Comparison of ENCODE assay signal across 8 cellular contexts in the genomic region with DNA sequence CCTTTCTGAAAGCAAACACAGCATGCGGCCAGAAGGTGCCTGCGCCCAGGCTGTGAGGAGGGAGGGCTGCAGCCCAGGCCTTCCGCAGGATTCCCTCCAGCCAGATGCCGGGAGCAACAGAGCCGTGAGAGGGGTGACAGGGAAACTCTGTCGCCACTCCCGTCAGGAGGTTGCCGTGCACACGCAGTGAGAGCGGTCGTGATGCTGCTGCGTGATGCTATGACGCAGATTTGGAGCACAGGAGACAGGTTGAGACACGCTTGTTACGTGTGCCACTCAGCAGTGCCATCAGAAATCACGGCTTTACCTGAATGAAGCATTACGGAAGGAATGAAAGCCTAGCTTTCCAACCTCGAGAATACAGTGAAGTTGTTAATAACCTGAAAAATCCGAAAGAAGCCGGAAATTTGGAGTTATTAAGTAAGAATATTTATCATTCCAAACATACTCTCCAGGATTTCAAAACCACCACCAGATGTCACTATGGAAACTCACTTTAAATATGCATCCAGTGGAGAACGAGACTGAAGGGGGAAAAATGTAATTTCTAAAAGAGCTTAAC.
DNase-seq lines count a peak whose midpoint lies in the region; TF ChIP-seq lines count a peak whose summit lies in the region.

No MANE protein-coding gene starts in this region.

- H3K27ac ChIP-seq in caudate nucleus (ENCODE audit: low read depth, low read length): peak overlapping the region; percentile 72

- H3K4me3 ChIP-seq in AG04449 (ENCODE audit: low read depth, low read length): peak overlapping the region; percentile 19

- no peak for TF ChIP-seq CTCF in AG04449 (IDR thresholded peaks at IDR 0.05; ENCODE audit: insufficient read depth, low read length, missing control alignments)

- DNase-seq in AG04449 (ENCODE audit: low read depth, low spot score) (peak; percentile 28), Kasumi-1 (lab: John Stamatoyannopoulos, UW) (peak; percentile 53 to 67), caudate nucleus (lab: John Stamatoyannopoulos, UW) (peak in 43 of 61 donors; percentile 3 to 85 (median 42)), left kidney (ENCODE audit: low read depth, low spot score) (peak; percentile 72), UCSD-AML1 (lab: John Stamatoyannopoulos, UW; ENCODE audit: unreplicated experiment) (no peak), NCI-H774 (lab: John Stamatoyannopoulos, UW) (no peak), NCI-H2029 treated with DMSO at 0.1 percent for 48 hours (lab: John Stamatoyannopoulos, UW) (no peak)
- DNase-seq in stimulated activated CD4-positive, alpha-beta T cell treated with anti-CD3 and anti-CD28 coated beads, Interleukin-4, amount 100 ng/mL, for 4 hours: no peak

- CTCF ChIA-PET in AG04449 (lab: Yijun Ruan, JAX): interaction anchor here (0.6 to 3.1 kb wide), 12 partner anchors 10 to 939 kb away, joined by 3 to 13 read pairs (median 4); partner anchors contain the start of gene FAT1

- POLR2A ChIA-PET in AG04449 (lab: Yijun Ruan, JAX): interaction anchor here (1.8 kb wide), 1 partner anchor 55 kb away, joined by 5 read pairs; the partner anchor contains the start of gene FAT1

Comparison
In these comparisons a context has a peak if more than half of its experiments do, and no peak if none do; other contexts are left out.
1. DNase-seq: peak in AG04449 (single experiment), Kasumi-1 (2 of 2), caudate nucleus (43 of 61) and left kidney (single experiment); none in stimulated activated CD4-positive, alpha-beta T cell treated with anti-CD3 and anti-CD28 coated beads, Interleukin-4, amount 100 ng/mL, for 4 hours (0 of 2), UCSD-AML1 (single experiment), NCI-H774 (single experiment) and NCI-H2029 treated with DMSO at 0.1 percent for 48 hours (single experiment).